ENCODE assay signal across 2 cellular contexts in the genomic region with DNA sequence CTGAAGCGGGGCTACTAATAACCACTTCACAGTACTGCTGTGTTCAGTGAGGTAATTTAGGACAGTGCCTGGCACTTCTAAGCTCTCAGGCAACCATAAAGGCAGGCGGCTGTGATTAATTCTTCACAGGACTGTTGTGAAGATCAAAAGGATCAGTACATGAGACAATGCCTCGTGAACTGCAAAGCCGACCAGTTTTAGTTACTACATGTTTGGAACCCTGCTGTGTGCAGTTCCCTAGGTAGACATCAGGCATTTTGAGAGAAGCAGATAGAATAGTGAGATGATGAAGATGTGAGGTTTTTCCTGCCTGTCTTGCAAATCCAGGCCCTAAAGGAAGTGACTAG.
TF ChIP-seq lines count a peak whose summit lies in the region.

No MANE protein-coding gene starts in this region.

TF ChIP-seq in liver, 16 proteins besides CTCF, POLR2A, EP300 and RAD21:
- TF ChIP-seq GABPA (IDR thresholded peaks at IDR 0.05 in 1 of 2, conservative IDR thresholded peaks at IDR 0.05 in 1 of 2) (no peak), YY1 (IDR thresholded peaks at IDR 0.05) (peak; percentile 11)
- TF ChIP-seq, protein P1, sequence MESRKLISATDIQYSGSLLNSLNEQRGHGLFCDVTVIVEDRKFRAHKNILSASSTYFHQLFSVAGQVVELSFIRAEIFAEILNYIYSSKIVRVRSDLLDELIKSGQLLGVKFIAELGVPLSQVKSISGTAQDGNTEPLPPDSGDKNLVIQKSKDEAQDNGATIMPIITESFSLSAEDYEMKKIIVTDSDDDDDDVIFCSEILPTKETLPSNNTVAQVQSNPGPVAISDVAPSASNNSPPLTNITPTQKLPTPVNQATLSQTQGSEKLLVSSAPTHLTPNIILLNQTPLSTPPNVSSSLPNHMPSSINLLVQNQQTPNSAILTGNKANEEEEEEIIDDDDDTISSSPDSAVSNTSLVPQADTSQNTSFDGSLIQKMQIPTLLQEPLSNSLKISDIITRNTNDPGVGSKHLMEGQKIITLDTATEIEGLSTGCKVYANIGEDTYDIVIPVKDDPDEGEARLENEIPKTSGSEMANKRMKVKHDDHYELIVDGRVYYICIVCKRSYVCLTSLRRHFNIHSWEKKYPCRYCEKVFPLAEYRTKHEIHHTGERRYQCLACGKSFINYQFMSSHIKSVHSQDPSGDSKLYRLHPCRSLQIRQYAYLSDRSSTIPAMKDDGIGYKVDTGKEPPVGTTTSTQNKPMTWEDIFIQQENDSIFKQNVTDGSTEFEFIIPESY (IDR thresholded peaks at IDR 0.05) = no peak

TF ChIP-seq in HepG2, 621 proteins besides CTCF, POLR2A, EP300 and RAD21:
- no peak for TF ChIP-seq EED (CRISPR knock-in tag; IDR thresholded peaks at IDR 0.05)
- TF ChIP-seq ZNF383 (CRISPR knock-in tag; IDR thresholded peaks at IDR 0.05; ENCODE audit: borderline replicate concordance) = no peak
- TF ChIP-seq GPN1 (CRISPR knock-in tag; IDR thresholded peaks at IDR 0.05; ENCODE audit: borderline replicate concordance) = no peak
- no peak for TF ChIP-seq CBX1 (IDR thresholded peaks at IDR 0.05; ENCODE audit: low read depth)
